In genomic region chr20:13130100-13130706, GRCh38 we compare ENCODE assay signal across 2 cellular contexts.
TF ChIP-seq lines count a peak whose summit lies in the region.

No MANE protein-coding gene starts in this region.

TF ChIP-seq in HepG2, 621 proteins besides CTCF, POLR2A, EP300 and RAD21 (continues in another document):
- TF ChIP-seq IKZF5 (CRISPR knock-in tag; IDR thresholded peaks at IDR 0.05) = 0 out of 2 replicates have a peak, but pooled peaks have one; percentile 33
- no peak for TF ChIP-seq RAD51 (IDR thresholded peaks at IDR 0.05; ENCODE audit: borderline replicate concordance)
- TF ChIP-seq NR2F2 (IDR thresholded peaks at IDR 0.05; ENCODE audit: borderline replicate concordance, low read depth) = 0 out of 2 replicates have a peak, but pooled peaks have one; percentile 25
- TF ChIP-seq ISL2 (CRISPR knock-in tag; IDR thresholded peaks at IDR 0.05) = peak; percentile 29; the same call in 1 of the 2 replicates
- no peak for TF ChIP-seq PLRG1 (conservative IDR thresholded peaks at IDR 0.05)
- TF ChIP-seq NCOR1 (IDR thresholded peaks at IDR 0.05; ENCODE audit: borderline replicate concordance, low read length) = peak; percentile 45; the same call in 1 of the 2 replicates
- TF ChIP-seq HNRNPL (IDR thresholded peaks at IDR 0.05; ENCODE audit: low read depth, low read length) = no peak
- peak; percentile 43; the same call in 1 of the 2 replicates for TF ChIP-seq RARA (CRISPR knock-in tag; IDR thresholded peaks at IDR 0.05)
- 0 out of 2 replicates have a peak, but pooled peaks have one; percentile 30 for TF ChIP-seq ZNF331 (CRISPR knock-in tag; IDR thresholded peaks at IDR 0.05)
- no peak for TF ChIP-seq ZBTB40 (IDR thresholded peaks at IDR 0.05)
- TF ChIP-seq ZBTB40 (CRISPR knock-in tag; IDR thresholded peaks at IDR 0.05) = no peak
- no peak for TF ChIP-seq TMF1 (CRISPR knock-in tag; IDR thresholded peaks at IDR 0.05; ENCODE audit: low read depth)
- TF ChIP-seq POGK (CRISPR knock-in tag; conservative IDR thresholded peaks at IDR 0.05) = no peak

TF ChIP-seq in IMR-90, 13 proteins besides CTCF, POLR2A, EP300 and RAD21:
- TF ChIP-seq SMC3 (IDR thresholded peaks at IDR 0.05; ENCODE audit: low read depth, low read length) = no peak
- no peak for TF ChIP-seq CEBPB (IDR thresholded peaks at IDR 0.05; ENCODE audit: low read depth, low read length)
